27 cellular contexts compared by ENCODE assay signal in the genomic region with DNA sequence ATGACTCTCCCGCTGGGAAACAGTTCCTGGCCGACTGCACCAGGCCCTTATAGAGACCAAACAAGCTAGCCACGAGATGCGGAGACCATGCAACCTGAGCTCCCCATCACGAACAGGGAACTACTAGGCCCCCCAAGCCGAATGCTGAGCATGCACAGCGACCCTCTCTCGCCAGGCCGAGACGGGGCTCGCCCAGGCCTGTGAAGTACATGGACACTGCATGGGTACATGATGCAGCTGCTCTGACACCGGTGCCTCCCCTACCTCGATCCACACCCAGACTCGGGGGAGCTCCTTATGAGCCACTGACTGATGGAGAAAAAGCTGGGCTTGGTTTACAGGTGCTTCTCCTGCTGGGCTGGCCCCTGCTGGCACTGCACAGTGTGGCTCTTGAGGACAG.
"Had no signal": no experiment of that assay in that cellular context is flagged by ENCODE, and none has a peak within 500 bp of the region (broad histone marks: within the 10 kb centered on the region; RNA-seq: fewer than 3 reads in every experiment).

No MANE protein-coding gene starts in this region.

- DNase-seq: activated CD4-positive, alpha-beta T cell treated with anti-CD3 and anti-CD28 coated beads for 36 hours; activated CD4-positive, alpha-beta T cell treated with anti-CD3 and anti-CD28 coated beads, Interleukin-2, amount 50 U/mL, for 4 hours; activated CD4-positive, CD25-positive, alpha-beta regulatory T cell; activated gamma-delta T cell; activated naive CD4-positive, alpha-beta T cell treated with anti-CD3 and anti-CD28 coated beads, Interleukin-2, amount 50 U/mL, for 16 hours; activated T-cell treated with anti-CD3 and anti-CD28 coated beads, Interleukin-2, amount 50 U/mL, for 1 hour; amniotic stem cell; brain microvascular endothelial cell; caudate nucleus; endodermal cell; foreskin melanocyte; heart right ventricle; left lung; naive B cell; nephron progenitor cell; psoas muscle; stimulated activated CD4-positive, alpha-beta T cell treated with anti-CD3 and anti-CD28 coated beads, Interleukin-15, amount 100 ng/mL, for 24 hours; stimulated activated CD4-positive, alpha-beta T cell treated with anti-CD3 and anti-CD28 coated beads, Interleukin-2, amount 100 ng/mL, for 24 hours; stimulated activated naive CD8-positive, alpha-beta T cell treated with anti-CD3 and anti-CD28 coated beads, Interleukin-15, Interleukin-2, amounts not matched to agents 100 U/mL and 50 U/mL, for 24 hours; T-helper 1 cell; trophoblast cell had no signal

- H3K27me3 ChIP-seq: brain microvascular endothelial cell, heart right ventricle, left lung had no signal

- H3K4me3 Mint-ChIP-seq: activated CD4-positive, alpha-beta T cell treated with anti-CD3 and anti-CD28 coated beads for 36 hours; activated T-helper 1 cell treated with anti-CD3 and anti-CD28 coated beads, Interleukin-12 subunit alpha, Interleukin-12 subunit beta, Interleukin-2, Interleukin-4 antibody, amounts not matched to agents 30 ng/mL and 10 ng/mL and 1 ng/mL, durations not matched to agents 14 hours and 24 hours and 36 hours; endodermal cell; mesothelial cell of epicardium; nephron progenitor cell; T-helper 2 cell treated with Interferon-gamma antibody and Interleukin-4, amounts not matched to agents 5 μg/mL and 100 μg/mL, for 36 hours had no signal

- H3K4me1 Mint-ChIP-seq: activated CD4-positive, alpha-beta T cell treated with anti-CD3 and anti-CD28 coated beads for 36 hours; endodermal cell; mesothelial cell of epicardium had no signal

- H3K4me3 ChIP-seq: heart right ventricle, left lung, psoas muscle, thoracic aorta had no signal

- H3K4me1 ChIP-seq: parathyroid adenoma, psoas muscle had no signal

- ATAC-seq: activated CD4-positive, alpha-beta T cell treated with anti-CD3 and anti-CD28 coated beads for 36 hours; esophagus mucosa; stimulated activated naive CD8-positive, alpha-beta T cell treated with anti-CD3 and anti-CD28 coated beads, Interleukin-15, Interleukin-2, amounts not matched to agents 100 U/mL and 50 U/mL, for 24 hours had no signal

- H3K9ac ChIP-seq: parathyroid adenoma had no signal

- H3K27ac Mint-ChIP-seq: activated CD4-positive, alpha-beta T cell treated with anti-CD3 and anti-CD28 coated beads for 36 hours; activated T-helper 1 cell treated with anti-CD3 and anti-CD28 coated beads, Interleukin-12 subunit alpha, Interleukin-12 subunit beta, Interleukin-2, Interleukin-4 antibody, amounts not matched to agents 30 ng/mL and 10 ng/mL and 1 ng/mL, durations not matched to agents 14 hours and 24 hours and 36 hours; endodermal cell; mesothelial cell of epicardium; nephron progenitor cell; T-helper 2 cell treated with Interferon-gamma antibody and Interleukin-4, amounts not matched to agents 5 μg/mL and 100 μg/mL, for 36 hours had no signal

- H2AFZ ChIP-seq: parathyroid adenoma had no signal

- H3K9me3 Mint-ChIP-seq: activated T-helper 1 cell treated with anti-CD3 and anti-CD28 coated beads, Interleukin-12 subunit alpha, Interleukin-12 subunit beta, Interleukin-2, Interleukin-4 antibody, amounts not matched to agents 30 ng/mL and 10 ng/mL and 1 ng/mL, durations not matched to agents 14 hours and 24 hours and 36 hours; endodermal cell; naive B cell; T-helper 2 cell treated with Interferon-gamma antibody and Interleukin-4, amounts not matched to agents 5 μg/mL and 100 μg/mL, for 36 hours had no signal

- H3K27ac ChIP-seq: heart right ventricle, left lung, parathyroid adenoma, psoas muscle, thoracic aorta had no signal

- H3K9me3 ChIP-seq: left lung, psoas muscle, thoracic aorta had no signal
